In the genomic region with DNA sequence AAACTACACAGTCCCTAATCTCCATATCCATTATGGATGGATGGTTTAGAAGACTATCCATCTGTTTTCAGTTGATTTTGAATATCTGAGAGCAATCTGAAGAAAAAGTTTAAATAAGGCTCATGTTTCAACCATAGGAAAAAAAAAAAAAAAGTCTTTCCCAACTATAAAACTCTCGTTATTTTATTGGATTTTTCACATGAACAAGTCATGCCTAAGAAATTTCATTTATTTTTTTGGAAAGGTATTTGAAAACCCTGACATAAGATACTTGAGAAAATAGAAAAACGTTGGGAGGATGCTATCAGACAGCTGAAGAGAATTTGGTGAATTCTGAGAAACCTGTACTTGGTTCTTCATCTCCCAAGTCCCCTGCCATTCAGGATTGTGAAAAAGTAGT, we compare ENCODE assay signal across 18 cellular contexts. TPM values are rescaled to one million over a fixed set of nuclear protein-coding genes. Genes with fewer than 3 reads are reported as not detected.
A peak's percentile ranks its signal among the peaks of the same experiment; 100 is the strongest.
DNase-seq lines count a peak whose midpoint lies in the region; ATAC-seq and TF ChIP-seq lines count a peak whose summit lies in the region.
"Had no signal": no experiment of that assay in that cellular context is flagged by ENCODE, and none has a peak within 500 bp of the region (broad histone marks: within the 10 kb centered on the region; RNA-seq: fewer than 3 reads in every experiment).

No MANE protein-coding gene starts in this region.

- peaks cover 16% of the 10 kb centered on the region for H3K79me2 ChIP-seq in OCI-LY1 (ENCODE audit: insufficient read depth, low read length)
- H3K79me2 ChIP-seq in hepatocyte = peaks cover 13% of the 10 kb centered on the region

- H3K9me2 ChIP-seq in OCI-LY1 (ENCODE audit: low read depth, low read length) = no peaks in the 10 kb centered on the region
- H3K9me2 ChIP-seq in hepatocyte (replicated peaks; ENCODE audit: insufficient read depth) = no peaks in the 10 kb centered on the region

- H2AFZ ChIP-seq in OCI-LY1 (ENCODE audit: low read length) (no peak overlapping the region), hepatocyte (no peak overlapping the region)

- CTCF ChIA-PET in BJ (lab: Yijun Ruan, JAX) = interaction anchor here (0.7 to 1.3 kb wide), 3 partner anchors 30 to 113 kb away, joined by 3 to 4 read pairs (median 3); no protein-coding TSS in a partner anchor

- no peak for ATAC-seq in GM21529 (IDR thresholded peaks at IDR 0.05; ENCODE audit: unreplicated experiment)
- ATAC-seq: activated CD4-positive, CD25-positive, alpha-beta regulatory T cell treated with anti-CD3 and anti-CD28 coated beads, Interleukin-2, amount 50 U/mL, for 24 hours; heart left ventricle; naive thymus-derived CD4-positive, alpha-beta T cell; T-cell had no signal

- H3K27me3 ChIP-seq in BJ (ENCODE audit: control insufficient read depth, insufficient read depth, low read length) (no peaks in the 10 kb centered on the region), OCI-LY1 (ENCODE audit: insufficient read depth, low read length) (no peaks in the 10 kb centered on the region), hepatocyte (no peaks in the 10 kb centered on the region)
- H3K27me3 ChIP-seq: heart left ventricle, spleen had no signal

- H3K4me3 ChIP-seq in AG09309 (ENCODE audit: control insufficient read depth, low read depth, low read length) (no peak overlapping the region), BJ (ENCODE audit: low read depth, low read length) (no peak overlapping the region), OCI-LY1 (ENCODE audit: low read depth, low read length, poor library complexity, severe bottlenecking) (peak overlapping the region; percentile 12), hepatocyte (no peak overlapping the region)

- no peaks in the 10 kb centered on the region for H3K9me3 ChIP-seq in OCI-LY1 (ENCODE audit: low read length)
- H3K9me3 ChIP-seq in hepatocyte (ENCODE audit: low read depth) = no peaks in the 10 kb centered on the region
- H3K9me3 ChIP-seq: heart left ventricle, spleen had no signal

- H3F3A ChIP-seq in OCI-LY1 (ENCODE audit: insufficient read depth, low read length) = no peaks in the 10 kb centered on the region

- no peak overlapping the region for H3K27ac ChIP-seq in OCI-LY1 (ENCODE audit: low read depth, low read length, poor library complexity, severe bottlenecking)
- H3K27ac ChIP-seq in hepatocyte = no peak overlapping the region
- H3K27ac ChIP-seq: spleen had no signal

- H3K4me1 ChIP-seq in OCI-LY1 (ENCODE audit: insufficient read depth, low read length, severe bottlenecking) = peaks cover 43% of the 10 kb centered on the region
- H3K4me1 ChIP-seq in hepatocyte (ENCODE audit: insufficient read depth) = peaks cover 8% of the 10 kb centered on the region

- H3K36me3 ChIP-seq in BJ (ENCODE audit: control insufficient read depth, insufficient read depth, low read length) (no peaks in the 10 kb centered on the region), OCI-LY1 (ENCODE audit: insufficient read depth, low read length) (peaks cover 5% of the 10 kb centered on the region; the same call in 1 of the 2 replicates), hepatocyte (replicated peaks; ENCODE audit: insufficient read depth, low read depth) (no peaks in the 10 kb centered on the region)
- H3K36me3 ChIP-seq: spleen had no signal

- no peak overlapping the region for H3K9ac ChIP-seq in OCI-LY1 (ENCODE audit: low read length)

- peak; percentile 46 for DNase-seq in AG09309 (ENCODE audit: low read depth)
- DNase-seq in BJ (ENCODE audit: low read depth) = peak; percentile 73
- DNase-seq in hepatocyte (ENCODE audit: low spot score) = no peak
- DNase-seq in CD1c-positive myeloid dendritic cell (ENCODE audit: extremely low spot score) = no peak
- DNase-seq in T1000 (lab: John Stamatoyannopoulos, UW) = no peak
- DNase-seq: activated CD8-positive, alpha-beta memory T cell treated with anti-CD3 and anti-CD28 coated beads, Interleukin-2, amount 50 U/mL, for 48 hours; amygdala; central memory CD4-positive, alpha-beta T cell; DMS79 treated with DMSO at 0.1 percent for 48 hours; heart left ventricle; kidney; naive thymus-derived CD4-positive, alpha-beta T cell; NCI-H1436 treated with DMSO at 0.1 percent for 48 hours; spleen; T-cell had no signal

- WGBS in hepatocyte (ENCODE audit: low lambda C conversion rate, missing lambda C conversion rate) = 59% methylated on average over 2 of the region's 2 CpGs

- H3K4me2 ChIP-seq in OCI-LY1 (ENCODE audit: low read length) (peak overlapping the region; percentile 31; the same call in 1 of the 2 replicates), hepatocyte (peak overlapping the region; percentile 11)

- TF ChIP-seq CTCF in AG09309 (IDR thresholded peaks at IDR 0.05; ENCODE audit: control insufficient read depth, insufficient read depth, low read depth, low read length, missing control alignments) (no peak), BJ (IDR thresholded peaks at IDR 0.05; ENCODE audit: insufficient read depth, low read depth, low read length) (no peak), OCI-LY1 (IDR thresholded peaks at IDR 0.05; ENCODE audit: low read length) (no peak), hepatocyte (IDR thresholded peaks at IDR 0.05; ENCODE audit: poor library complexity) (no peak)

- no peaks in the 10 kb centered on the region for H4K20me1 ChIP-seq in OCI-LY1 (ENCODE audit: insufficient read depth, low read length)
- H4K20me1 ChIP-seq in hepatocyte (ENCODE audit: insufficient read depth, poor library complexity, severe bottlenecking) = no peaks in the 10 kb centered on the region

- POLR2A ChIA-PET in BJ (lab: Charles Lee) = no interaction called here

RNA-seq across cellular contexts. Expression of a gene that starts 2.3 kb away (rescaled TPM):
- polyA plus RNA-seq in BJ (2011; rRNA removed) = 1.0 and 2.2 TPM in 2 replicates
- polyA minus RNA-seq in BJ (2011; rRNA and poly(A)+ RNA removed) = 0.47 and 0.62 TPM in 2 replicates
- total RNA-seq in hepatocyte = 10.1 and 13.0 TPM in 2 replicates
- 11.1 and 17.4 TPM in 2 replicates for polyA plus RNA-seq in hepatocyte

Comparison
In these comparisons a context has a peak if more than half of its experiments do, and no peak if none do; other contexts are left out.
1. DNase-seq: peak in AG09309 (single experiment) and BJ (single experiment); none in hepatocyte (single experiment), CD1c-positive myeloid dendritic cell (single experiment) and T1000 (single experiment).